In genomic region chr6:49570474-49571079, GRCh38 we compare ENCODE assay signal across 13 cellular contexts. TPM values are rescaled to one million over a fixed set of nuclear protein-coding genes. Genes with fewer than 3 reads are reported as not detected.
A peak's percentile ranks its signal among the peaks of the same experiment; 100 is the strongest.
DNase-seq lines count a peak whose midpoint lies in the region; ATAC-seq and TF ChIP-seq lines count a peak whose summit lies in the region.
"Had no signal": no experiment of that assay in that cellular context is flagged by ENCODE, and none has a peak within 500 bp of the region (broad histone marks: within the 10 kb centered on the region; RNA-seq: fewer than 3 reads in every experiment).

No MANE protein-coding gene starts in this region.

- no peak for DNase-seq in SK-N-SH
- no peak for DNase-seq in RWPE2 (ENCODE audit: low spot score)
- DNase-seq in fibroblast of the aortic adventitia (ENCODE audit: low read depth), result peak; percentile 48
- no peak for DNase-seq in stomach
- no peak for DNase-seq in brain microvascular endothelial cell
- no peak for DNase-seq in effector memory CD8-positive, alpha-beta T cell
- DNase-seq in activated CD8-positive, alpha-beta memory T cell treated with anti-CD3 and anti-CD28 coated beads, Interleukin-2, amount 50 U/mL, for 4 hours, result no peak
- DNase-seq: activated naive CD4-positive, alpha-beta T cell; NCI-H146; Peyer's patch had no signal

- H3K27ac Mint-ChIP-seq in effector memory CD8-positive, alpha-beta T cell, result no peak overlapping the region

- H3K27me3 ChIP-seq in SK-N-SH (ENCODE audit: insufficient read depth), result no peaks in the 10 kb centered on the region
- no peaks in the 10 kb centered on the region for H3K27me3 ChIP-seq in RWPE2 (ENCODE audit: insufficient read depth, poor library complexity, severe bottlenecking)
- H3K27me3 ChIP-seq in stomach, result no peaks in the 10 kb centered on the region
- no peaks in the 10 kb centered on the region for H3K27me3 ChIP-seq in brain microvascular endothelial cell (replicated peaks)
- H3K27me3 ChIP-seq: Peyer's patch had no signal

- H3K4me3 ChIP-seq in SK-N-SH (ENCODE audit: low read depth in 2 of 2, low read length in 1 of 2) (no peak overlapping the region), RWPE2 (ENCODE audit: severe bottlenecking) (no peak overlapping the region), fibroblast of the aortic adventitia (ENCODE audit: low read depth, low read length) (no peak overlapping the region), stomach (no peak overlapping the region), brain microvascular endothelial cell (ENCODE audit: low read depth, low read length) (no peak overlapping the region)
- H3K4me3 ChIP-seq: Peyer's patch had no signal

- H4K20me1 ChIP-seq in SK-N-SH (ENCODE audit: insufficient read depth), result no peaks in the 10 kb centered on the region

- TF ChIP-seq EP300 in SK-N-SH (IDR thresholded peaks at IDR 0.05; ENCODE audit: borderline replicate concordance in 1 of 2, low read depth in 1 of 2, low read length in 1 of 2) (no peak), stomach (IDR thresholded peaks at IDR 0.05) (no peak)

- TF ChIP-seq RAD21 in SK-N-SH (IDR thresholded peaks at IDR 0.05; ENCODE audit: low read length), result no peak

- 11% methylated on average over 6 of the region's 6 CpGs for WGBS in SK-N-SH (ENCODE audit: low lambda C conversion rate)
- 14 to 29% (median 21%) methylated on average over 6 of the region's 6 CpGs for whole genome bisulfite sequencing in stomach, 5 donors

- peaks cover 0 to 1% of the 10 kb centered on the region in 2 donors for H3K9me3 Mint-ChIP-seq in effector memory CD8-positive, alpha-beta T cell
- H3K9me3 Mint-ChIP-seq: neural crest cell had no signal

- H3K4me2 ChIP-seq in SK-N-SH, result no peak overlapping the region

- H3K4me1 Mint-ChIP-seq in effector memory CD8-positive, alpha-beta T cell (ENCODE audit: low read depth in 2 of 2), result no peaks in the 10 kb centered on the region
- H3K4me1 Mint-ChIP-seq: neural crest cell had no signal

- H3F3A ChIP-seq in SK-N-SH (replicated peaks; ENCODE audit: insufficient read depth), result no peaks in the 10 kb centered on the region

- H3K4me1 ChIP-seq in SK-N-SH (ENCODE audit: control insufficient read depth in 1 of 2, insufficient read depth in 2 of 2, low read depth in 1 of 2, low read length in 1 of 2), result no peaks in the 10 kb centered on the region
- H3K4me1 ChIP-seq in RWPE2 (ENCODE audit: insufficient read depth, poor library complexity, severe bottlenecking), result peaks cover 12% of the 10 kb centered on the region
- peaks cover 0 to 14% (median 11%) of the 10 kb centered on the region in 4 donors for H3K4me1 ChIP-seq in stomach
- H3K4me1 ChIP-seq: Peyer's patch had no signal

- in situ Hi-C loops in brain microvascular endothelial cell (cut with HindIII; ENCODE audit: low pct_ligation_motif_present, low sequenced_read_pairs), result no loop called here

- no peaks in the 10 kb centered on the region for H3K36me3 Mint-ChIP-seq in effector memory CD8-positive, alpha-beta T cell (ENCODE audit: insufficient read depth)

- CTCF ChIA-PET in SK-N-SH (lab: Yijun Ruan, JAX), result no interaction called here

- H3K27me3 Mint-ChIP-seq in effector memory CD8-positive, alpha-beta T cell, result peaks cover 0 to 5% of the 10 kb centered on the region in 2 donors

- H3K27ac ChIP-seq in SK-N-SH (ENCODE audit: low read depth in 2 of 2, low read length in 1 of 2) (no peak overlapping the region), RWPE2 (ENCODE audit: poor library complexity, severe bottlenecking) (no peak overlapping the region), stomach (peak overlapping the region in 3 of 5 donors; percentile 7 to 52 (median 20)), brain microvascular endothelial cell (no peak overlapping the region)
- H3K27ac ChIP-seq: HL-60, Peyer's patch had no signal

- intact Hi-C loops in stomach (cut with DNase I; ENCODE audit: low total_unique reads), result no loop called here

- H2AFZ ChIP-seq in SK-N-SH (ENCODE audit: low read depth), result no peak overlapping the region

- H3K9me3 ChIP-seq in SK-N-SH (no peaks in the 10 kb centered on the region), RWPE2 (ENCODE audit: severe bottlenecking) (no peaks in the 10 kb centered on the region), stomach (no peaks in the 10 kb centered on the region)
- H3K9me3 ChIP-seq: Peyer's patch had no signal

- H3K36me3 ChIP-seq in SK-N-SH (replicated peaks in 1 of 2; ENCODE audit: control insufficient read depth in 1 of 2, insufficient read depth in 2 of 2, low read length in 1 of 2) (no peaks in the 10 kb centered on the region), RWPE2 (ENCODE audit: low read depth) (no peaks in the 10 kb centered on the region), stomach (no peaks in the 10 kb centered on the region), brain microvascular endothelial cell (replicated peaks) (no peaks in the 10 kb centered on the region)
- H3K36me3 ChIP-seq: Peyer's patch had no signal

- H3K9ac ChIP-seq in SK-N-SH, result no peak overlapping the region

- ATAC-seq in SK-N-SH treated with all-trans-retinoic acid at 6 μM for 48 hours, result no peak
- peak; percentile 51; the same call in 2 of the 3 replicates for ATAC-seq in RWPE2 (ENCODE audit: low read depth)
- no peak for ATAC-seq in effector memory CD8-positive, alpha-beta T cell (replicated peaks)

- no peaks in the 10 kb centered on the region for H3K9me2 ChIP-seq in SK-N-SH

- no peaks in the 10 kb centered on the region for H3K79me2 ChIP-seq in SK-N-SH (ENCODE audit: insufficient read depth)

- POLR2A ChIA-PET in SK-N-SH (lab: Yijun Ruan, JAX), result no interaction called here

- TF ChIP-seq POLR2A in stomach (IDR thresholded peaks at IDR 0.05), result no peak

- peak; percentile 14; the same call in 1 of the 2 replicates for TF ChIP-seq CTCF in SK-N-SH (IDR thresholded peaks at IDR 0.05)
- peak; percentile 46 for TF ChIP-seq CTCF in RWPE2 (IDR thresholded peaks at IDR 0.05; ENCODE audit: poor library complexity, severe bottlenecking)
- peak; percentile 16 for TF ChIP-seq CTCF in fibroblast of the aortic adventitia (IDR thresholded peaks at IDR 0.05; ENCODE audit: insufficient read depth, low read length)
- TF ChIP-seq CTCF in stomach (IDR thresholded peaks at IDR 0.05), result peak in 1 of 7 experiments; percentile 5
- no peak for TF ChIP-seq CTCF in brain microvascular endothelial cell (IDR thresholded peaks at IDR 0.05; ENCODE audit: low read depth, low read length, missing control alignments)

- H3K4me3 Mint-ChIP-seq in effector memory CD8-positive, alpha-beta T cell, result no peak overlapping the region
- H3K4me3 Mint-ChIP-seq: neural crest cell had no signal

TF ChIP-seq in SK-N-SH, 30 proteins besides CTCF, POLR2A, EP300 and RAD21 (continues in another document):
- TF ChIP-seq ZBTB33 (IDR thresholded peaks at IDR 0.05; ENCODE audit: borderline replicate concordance, low read depth) (no peak), SIN3A (IDR thresholded peaks at IDR 0.05; ENCODE audit: borderline replicate concordance, low read depth, low read length) (no peak), CHD2 (IDR thresholded peaks at IDR 0.05; ENCODE audit: low read length, partially characterized antibody) (no peak)

TF ChIP-seq in SK-N-SH treated with all-trans-retinoic acid at 6 μM for 48 hours, 23 proteins besides CTCF, POLR2A, EP300 and RAD21:
- TF ChIP-seq TCF4 (CRISPR knock-in tag; IDR thresholded peaks at IDR 0.05; ENCODE audit: borderline replicate concordance) (no peak), ARNTL (CRISPR knock-in tag; IDR thresholded peaks at IDR 0.05; ENCODE audit: borderline replicate concordance, low read depth) (no peak), ESRRG (CRISPR knock-in tag; IDR thresholded peaks at IDR 0.05) (no peak), ZC3H10 (CRISPR knock-in tag; IDR thresholded peaks at IDR 0.05) (no peak), TOX (CRISPR knock-in tag; IDR thresholded peaks at IDR 0.05; ENCODE audit: borderline replicate concordance) (no peak)

RNA-seq across cellular contexts. Expression of gene C6orf141, which starts 20.1 kb away (rescaled TPM):
- not detected in 2 replicates for polyA plus RNA-seq in SK-N-SH (2012; rRNA removed)
- polyA plus RNA-seq in SK-N-SH (2012; cell fraction: cytosol; rRNA removed), result not detected in 2 replicates
- 0.06 TPM in 1 of 2 replicates, not detected in the other for polyA plus RNA-seq in SK-N-SH (2012; cell fraction: nucleus; rRNA removed)
- total RNA-seq in fibroblast of the aortic adventitia (ENCODE audit: low replicate concordance), result 0.57 and 5.7 TPM in 2 replicates
- 10 to 100 TPM in 3 of 5 donors, 1 to 10 TPM in 1, not detected in 1; 6.2 to 29.8 (median 23.8) TPM for total RNA-seq in stomach
- polyA plus RNA-seq in stomach, result 1 to 10 TPM in 2 of 3 donors, under 1 TPM in 1; 0.81 to 9.2 (median 4.5) TPM

Comparison
In these comparisons a context has a peak if more than half of its experiments do, and no peak if none do; other contexts are left out.
1. H3K27ac ChIP-seq: peak in stomach (3 of 5); none in SK-N-SH (0 of 2), RWPE2 (single experiment) and brain microvascular endothelial cell (single experiment).